In the genomic region with DNA sequence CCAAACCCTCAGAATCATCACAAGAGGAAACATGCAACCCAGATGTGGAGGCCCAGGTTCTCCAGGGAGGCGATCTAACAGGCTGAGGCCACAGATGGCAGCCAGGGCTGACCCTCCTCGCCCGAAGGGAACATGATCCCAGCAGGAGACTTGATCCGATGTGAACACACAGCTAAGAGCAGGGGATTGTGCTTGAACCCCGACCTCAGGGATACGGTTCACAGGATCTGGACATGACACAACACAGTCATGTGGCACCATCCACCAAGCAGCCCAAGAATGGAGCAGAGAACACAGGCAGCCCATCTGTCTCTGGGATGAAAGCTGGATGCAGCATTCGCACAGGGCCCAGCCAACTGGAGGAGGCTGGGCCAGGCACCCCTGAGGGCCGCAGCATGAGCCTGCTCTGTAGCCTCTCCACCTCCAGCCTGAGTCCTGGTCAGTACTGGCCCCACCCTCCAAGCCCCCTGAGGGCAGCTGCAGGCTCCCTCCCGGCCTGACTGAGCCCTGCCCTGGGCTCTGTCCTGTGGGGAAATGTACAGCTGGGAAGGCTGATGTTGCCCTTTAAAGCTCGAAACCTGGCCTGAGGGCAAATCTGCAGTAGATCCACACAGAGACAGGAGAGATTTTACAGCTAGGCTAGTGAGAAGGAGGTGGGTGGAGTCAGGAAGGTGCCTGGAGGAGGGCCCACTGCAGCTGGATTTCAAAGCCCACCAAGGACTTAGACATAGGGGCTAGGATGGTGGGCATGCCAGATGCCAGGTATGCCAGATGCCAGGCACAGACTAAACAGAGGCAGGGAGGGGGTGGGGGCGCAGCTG, we compare ENCODE assay signal across 1 cellular context.
TF ChIP-seq lines count a peak whose summit lies in the region.

No MANE protein-coding gene starts in this region.

TF ChIP-seq in H1, 55 proteins besides CTCF, POLR2A, EP300 and RAD21:
- no peak for TF ChIP-seq KDM1A (IDR thresholded peaks at IDR 0.05; ENCODE audit: borderline replicate concordance, low read length)
- no peak for TF ChIP-seq ATF2 (IDR thresholded peaks at IDR 0.05; ENCODE audit: low read length)
- no peak for TF ChIP-seq HDAC2 (IDR thresholded peaks at IDR 0.05; ENCODE audit: borderline replicate concordance in 1 of 2, low read depth in 2 of 2, low read length in 2 of 2)
- TF ChIP-seq GTF2F1 (IDR thresholded peaks at IDR 0.05; ENCODE audit: borderline replicate concordance, low read depth, low read length), result no peak
- no peak for TF ChIP-seq ASH2L (IDR thresholded peaks at IDR 0.05; ENCODE audit: low read length)
- TF ChIP-seq RXRA (IDR thresholded peaks at IDR 0.05; ENCODE audit: insufficient read depth, low read depth, low read length), result no peak
- TF ChIP-seq SIRT6 (IDR thresholded peaks at IDR 0.05; ENCODE audit: low read length), result no peak
- TF ChIP-seq POLR2AphosphoS5 (IDR thresholded peaks at IDR 0.05; ENCODE audit: low read depth, low read length), result no peak
- no peak for TF ChIP-seq CHD1 (IDR thresholded peaks at IDR 0.05; ENCODE audit: low read depth, low read length)
- no peak for TF ChIP-seq SP4 (IDR thresholded peaks at IDR 0.05; ENCODE audit: low read length)
